ENCODE assay signal across 9 cellular contexts in genomic region chr3:120203016-120203415, GRCh38.
A peak's percentile ranks its signal among the peaks of the same experiment; 100 is the strongest.
DNase-seq lines count a peak whose midpoint lies in the region; ATAC-seq, FAIRE-seq and TF ChIP-seq lines count a peak whose summit lies in the region.
"Had no signal": no experiment of that assay in that cellular context is flagged by ENCODE, and none has a peak within 500 bp of the region (broad histone marks: within the 10 kb centered on the region; RNA-seq: fewer than 3 reads in every experiment).

No MANE protein-coding gene starts in this region.

- H2AK5ac ChIP-seq in H1 (ENCODE audit: low read depth, low read length): no peak overlapping the region

- no peak overlapping the region for H3K23ac ChIP-seq in H1 (ENCODE audit: insufficient read length)

- H3K79me1 ChIP-seq in H1 (ENCODE audit: low read depth, low read length): no peaks in the 10 kb centered on the region

- no peak for TF ChIP-seq RAD21 in H1 (IDR thresholded peaks at IDR 0.05 in 1 of 2, conservative IDR thresholded peaks at IDR 0.05 in 1 of 2; ENCODE audit: low read depth in 2 of 2, low read length in 2 of 2)

- POLR2A ChIA-PET in H1 (lab: Charles Lee; ENCODE audit: partially characterized antibody) (no interaction called here), HEK293T (lab: Yijun Ruan, JAX) (no interaction called here)
- POLR2A ChIA-PET in naive thymus-derived CD4-positive, alpha-beta T cell (lab: Charles Lee): no interaction called here

- H3K9ac ChIP-seq in H1 (replicated peaks in 1 of 4; ENCODE audit: extremely low read depth in 1 of 4, low read depth in 3 of 4, low read length in 3 of 4): no peak overlapping the region

- no peaks in the 10 kb centered on the region for H3K9me3 ChIP-seq in H1 (ENCODE audit: insufficient read depth in 2 of 2, low read depth in 1 of 2, low read length in 1 of 2)
- no peaks in the 10 kb centered on the region for H3K9me3 ChIP-seq in naive thymus-derived CD4-positive, alpha-beta T cell (ENCODE audit: control insufficient read depth in 2 of 3, low read length in 3 of 3)

- H3K4me3 ChIP-seq in H1 (ENCODE audit: extremely low read depth in 1 of 4, insufficient read depth in 2 of 4, low read depth in 3 of 4, low read length in 4 of 4) (no peak overlapping the region), H7 (ENCODE audit: insufficient read depth, low read depth, low read length) (no peak overlapping the region)
- H3K4me3 ChIP-seq in naive thymus-derived CD4-positive, alpha-beta T cell (ENCODE audit: low read length): no peak overlapping the region

- TF ChIP-seq CTCF in C4-2B (conservative IDR thresholded peaks at IDR 0.05) (no peak), H1 (IDR thresholded peaks at IDR 0.05; ENCODE audit: control extremely low read depth in 1 of 3, insufficient read depth in 1 of 3, low read depth in 1 of 3, low read length in 3 of 3) (no peak)

- H2BK12ac ChIP-seq in H1 (ENCODE audit: low read depth, low read length): no peak overlapping the region

- no peak overlapping the region for H3K14ac ChIP-seq in H1 (ENCODE audit: insufficient read length)

- H2BK15ac ChIP-seq in H1 (ENCODE audit: low read length): no peak overlapping the region

- H3K4me3 Mint-ChIP-seq in naive thymus-derived CD4-positive, alpha-beta T cell: no peak overlapping the region
- H3K4me3 Mint-ChIP-seq: central memory CD8-positive, alpha-beta T cell had no signal

- H2BK20ac ChIP-seq in H1 (ENCODE audit: low read length): no peak overlapping the region

- H3K4me1 Mint-ChIP-seq in naive thymus-derived CD4-positive, alpha-beta T cell: no peaks in the 10 kb centered on the region
- H3K4me1 Mint-ChIP-seq: central memory CD8-positive, alpha-beta T cell had no signal

- H3K9me3 Mint-ChIP-seq in naive thymus-derived CD4-positive, alpha-beta T cell: no peaks in the 10 kb centered on the region
- H3K9me3 Mint-ChIP-seq: central memory CD8-positive, alpha-beta T cell had no signal

- no peak for TF ChIP-seq EP300 in H1 (IDR thresholded peaks at IDR 0.05; ENCODE audit: borderline replicate concordance in 1 of 2, low read depth in 2 of 2, low read length in 2 of 2)

- FAIRE-seq in H1 (lab: Jason Lieb, UNC): no peak

- H2AFZ ChIP-seq in H1 (ENCODE audit: low read length): peak overlapping the region; percentile 77; the same call in 1 of the 2 replicates

- H4K5ac ChIP-seq in H1 (ENCODE audit: insufficient read length, low read depth, low read length): no peak overlapping the region

- no peak overlapping the region for H3K18ac ChIP-seq in H1 (ENCODE audit: extremely low read depth, low read length)

- H3K36me3 Mint-ChIP-seq in naive thymus-derived CD4-positive, alpha-beta T cell: no peaks in the 10 kb centered on the region

- peak; percentile 22 for DNase-seq in NCI-H2029 treated with DMSO at 0.1 percent for 48 hours (lab: John Stamatoyannopoulos, UW)
- no peak for DNase-seq in H1 (ENCODE audit: low read depth in 1 of 2, low spot score in 2 of 2)
- no peak for DNase-seq in naive thymus-derived CD4-positive, alpha-beta T cell
- no peak for DNase-seq in HEK293T (ENCODE audit: extremely low spot score)
- no peak for DNase-seq in activated CD4-positive, alpha-beta T cell treated with anti-CD3 and anti-CD28 coated beads, Interleukin-2, amount 50 U/mL, for 48 hours
- DNase-seq in H7: no peak

- CTCF ChIA-PET in H1 (lab: Charles Lee; ENCODE audit: partially characterized antibody) (interaction anchor here (0.6 to 1.1 kb wide), 3 partner anchors 56 to 453 kb away, joined by 3 to 5 read pairs (median 3); no protein-coding TSS in a partner anchor), HEK293T (lab: Yijun Ruan, JAX) (interaction anchor here (0.6 to 1.1 kb wide), 2 partner anchors 11 to 45 kb away, joined by 3 to 4 read pairs; no protein-coding TSS in a partner anchor)
- CTCF ChIA-PET in naive thymus-derived CD4-positive, alpha-beta T cell (lab: Charles Lee): interaction anchor here (0.6 kb wide), 1 partner anchor 214 kb away, joined by 5 read pairs; no protein-coding TSS in a partner anchor

- intact Hi-C loops in naive thymus-derived CD4-positive, alpha-beta T cell (cut with micrococcal nuclease): no loop called here

- no peak overlapping the region for H3K56ac ChIP-seq in H1 (replicated peaks; ENCODE audit: insufficient read length, low read depth, low read length)

- no peak for TF ChIP-seq POLR2A in H1 (IDR thresholded peaks at IDR 0.05; ENCODE audit: control extremely low read depth in 1 of 2, low read depth in 2 of 2, low read length in 2 of 2)

- H3K4ac ChIP-seq in H1 (replicated peaks; ENCODE audit: insufficient read length, low read depth, low read length): no peak overlapping the region

- H3K36me3 ChIP-seq in H1 (ENCODE audit: control insufficient read depth in 2 of 4, insufficient read depth in 4 of 4, low read length in 3 of 4) (no peaks in the 10 kb centered on the region), H7 (replicated peaks; ENCODE audit: control insufficient read depth, insufficient read depth, low read length) (no peaks in the 10 kb centered on the region)
- no peaks in the 10 kb centered on the region for H3K36me3 ChIP-seq in naive thymus-derived CD4-positive, alpha-beta T cell (ENCODE audit: control insufficient read depth in 2 of 3, insufficient read depth in 3 of 3, low read length in 3 of 3)

- no peak overlapping the region for H4K91ac ChIP-seq in H1 (replicated peaks; ENCODE audit: insufficient read length, low read length)

- H2BK5ac ChIP-seq in H1 (ENCODE audit: low read depth, low read length): no peak overlapping the region

- ATAC-seq in naive thymus-derived CD4-positive, alpha-beta T cell: peak; percentile 44
- no peak for ATAC-seq in HG02852 (IDR thresholded peaks at IDR 0.05; ENCODE audit: unreplicated experiment)

- H3K27me3 ChIP-seq in H1 (replicated peaks in 1 of 4; ENCODE audit: control insufficient read depth in 3 of 4, extremely low read depth in 1 of 4, insufficient read depth in 3 of 4, low read length in 3 of 4) (no peaks in the 10 kb centered on the region), H7 (ENCODE audit: control insufficient read depth, insufficient read depth, low read length) (no peaks in the 10 kb centered on the region; the same call in 1 of the 2 replicates)
- H3K27me3 ChIP-seq in naive thymus-derived CD4-positive, alpha-beta T cell (ENCODE audit: control insufficient read depth in 2 of 2, insufficient read depth in 2 of 2, low read length in 2 of 2): no peaks in the 10 kb centered on the region

- WGBS in H1 (ENCODE audit: extremely low coverage in 1 of 2, insufficient coverage in 1 of 2, insufficient read length in 1 of 2, insufficient replicate concordance in 2 of 2, low coverage in 1 of 2, low lambda C conversion rate in 2 of 2, missing lambda C conversion rate in 1 of 2), 2 experiments: 62% methylated on average over 2 of the region's 2 CpGs; no CpG with 5 or more reads in 1 of the 2 experiments

- no peaks in the 10 kb centered on the region for H3K79me2 ChIP-seq in H1 (ENCODE audit: control insufficient read depth in 1 of 2, insufficient read depth in 2 of 2, low read length in 2 of 2)

- H3K4me1 ChIP-seq in H1 (replicated peaks in 1 of 4; ENCODE audit: control insufficient read depth in 3 of 4, insufficient read depth in 4 of 4, low read length in 3 of 4): no peaks in the 10 kb centered on the region
- H3K4me1 ChIP-seq in naive thymus-derived CD4-positive, alpha-beta T cell (ENCODE audit: control insufficient read depth in 2 of 2, insufficient read depth in 2 of 2, low read length in 2 of 2): no peaks in the 10 kb centered on the region

- no peak overlapping the region for H3K27ac Mint-ChIP-seq in naive thymus-derived CD4-positive, alpha-beta T cell

- H3K4me2 ChIP-seq in H1 (ENCODE audit: insufficient read depth in 1 of 2, low read depth in 2 of 2, low read length in 2 of 2): no peak overlapping the region

- peaks cover 0 to 4% (median 0%) of the 10 kb centered on the region in 5 donors for H3K27me3 Mint-ChIP-seq in naive thymus-derived CD4-positive, alpha-beta T cell
- H3K27me3 Mint-ChIP-seq: central memory CD8-positive, alpha-beta T cell had no signal

- H3K27ac ChIP-seq in C4-2B (peak overlapping the region; percentile 28), H1 (ENCODE audit: low read depth, low read length) (no peak overlapping the region)
- no peak overlapping the region for H3K27ac ChIP-seq in naive thymus-derived CD4-positive, alpha-beta T cell (ENCODE audit: low read depth, low read length)

- no peak overlapping the region for H2BK120ac ChIP-seq in H1 (replicated peaks; ENCODE audit: low read depth, low read length)

- no peaks in the 10 kb centered on the region for H3K23me2 ChIP-seq in H1 (ENCODE audit: low read depth, low read length)

- H4K20me1 ChIP-seq in H1 (replicated peaks in 1 of 2; ENCODE audit: control insufficient read depth in 1 of 2, insufficient read depth in 2 of 2, low read length in 2 of 2): no peaks in the 10 kb centered on the region

- H4K8ac ChIP-seq in H1 (ENCODE audit: extremely low read depth, insufficient read depth, low read length): no peak overlapping the region

TF ChIP-seq in H1, 55 proteins besides CTCF, POLR2A, EP300 and RAD21:
- TF ChIP-seq KDM1A (IDR thresholded peaks at IDR 0.05; ENCODE audit: borderline replicate concordance, low read length): no peak
- no peak for TF ChIP-seq HDAC2 (IDR thresholded peaks at IDR 0.05; ENCODE audit: borderline replicate concordance in 1 of 2, low read depth in 2 of 2, low read length in 2 of 2)
- no peak for TF ChIP-seq TBP (IDR thresholded peaks at IDR 0.05; ENCODE audit: low read depth, low read length)
TF ChIP-seq in H1: peak in this region for 0.

TF ChIP-seq in HEK293T, 16 proteins besides CTCF, POLR2A, EP300 and RAD21:
- TF ChIP-seq CTBP1 (IDR thresholded peaks at IDR 0.05; ENCODE audit: borderline replicate concordance): no peak
- no peak for TF ChIP-seq SUZ12 (IDR thresholded peaks at IDR 0.05)
- no peak for TF ChIP-seq TARDBP (IDR thresholded peaks at IDR 0.05)
- TF ChIP-seq ZNF384 (IDR thresholded peaks at IDR 0.05): no peak
- no peak for TF ChIP-seq L3MBTL2 (conservative IDR thresholded peaks at IDR 0.05)
- TF ChIP-seq HDGF (IDR thresholded peaks at IDR 0.05; ENCODE audit: borderline replicate concordance): no peak
- no peak for TF ChIP-seq SP1 (IDR thresholded peaks at IDR 0.05)
- no peak for TF ChIP-seq BHLHE40 (IDR thresholded peaks at IDR 0.05; ENCODE audit: borderline replicate concordance)
- no peak for TF ChIP-seq ARNT (IDR thresholded peaks at IDR 0.05)
- no peak for TF ChIP-seq LEF1 (IDR thresholded peaks at IDR 0.05; ENCODE audit: borderline replicate concordance)
- no peak for TF ChIP-seq NFRKB (IDR thresholded peaks at IDR 0.05)
- TF ChIP-seq, protein P1, sequence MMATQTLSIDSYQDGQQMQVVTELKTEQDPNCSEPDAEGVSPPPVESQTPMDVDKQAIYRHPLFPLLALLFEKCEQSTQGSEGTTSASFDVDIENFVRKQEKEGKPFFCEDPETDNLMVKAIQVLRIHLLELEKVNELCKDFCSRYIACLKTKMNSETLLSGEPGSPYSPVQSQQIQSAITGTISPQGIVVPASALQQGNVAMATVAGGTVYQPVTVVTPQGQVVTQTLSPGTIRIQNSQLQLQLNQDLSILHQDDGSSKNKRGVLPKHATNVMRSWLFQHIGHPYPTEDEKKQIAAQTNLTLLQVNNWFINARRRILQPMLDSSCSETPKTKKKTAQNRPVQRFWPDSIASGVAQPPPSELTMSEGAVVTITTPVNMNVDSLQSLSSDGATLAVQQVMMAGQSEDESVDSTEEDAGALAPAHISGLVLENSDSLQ (IDR thresholded peaks at IDR 0.05): no peak
- TF ChIP-seq FOXA1 (IDR thresholded peaks at IDR 0.05): no peak
